Comparison of ENCODE assay signal across 18 cellular contexts in genomic region chr13:46389457-46389856, GRCh38. TPM values are rescaled to one million over a fixed set of nuclear protein-coding genes. Genes with fewer than 3 reads are reported as not detected.
DNase-seq lines count a peak whose midpoint lies in the region; ATAC-seq and TF ChIP-seq lines count a peak whose summit lies in the region.
"Had no signal": no experiment of that assay in that cellular context is flagged by ENCODE, and none has a peak within 500 bp of the region (broad histone marks: within the 10 kb centered on the region; RNA-seq: fewer than 3 reads in every experiment).

No MANE protein-coding gene starts in this region.

- WGBS in stomach, 5 donors, result 64 to 80% (median 71%) methylated on average over 5 of the region's 5 CpGs

- peaks cover 38% of the 10 kb centered on the region for H3K4me1 Mint-ChIP-seq in memory B cell

- peak overlapping the region; percentile 59 for H3K4me3 Mint-ChIP-seq in memory B cell
- H3K4me3 Mint-ChIP-seq: activated naive CD4-positive, alpha-beta T cell treated with anti-CD3 and anti-CD28 coated beads, Interleukin-2, amount 50 U/mL, for 24 hours; WTC11 had no signal

- peaks cover 8% of the 10 kb centered on the region for H3K36me3 Mint-ChIP-seq in memory B cell
- H3K36me3 Mint-ChIP-seq: activated naive CD4-positive, alpha-beta T cell treated with anti-CD3 and anti-CD28 coated beads, Interleukin-2, amount 50 U/mL, for 24 hours; WTC11 had no signal

- H3K27ac ChIP-seq in SK-N-MC (peak overlapping the region; percentile 92), stomach (peak overlapping the region in 4 of 5 donors; percentile 4 to 58 (median 28))
- H3K27ac ChIP-seq: C4-2B, cardiac muscle cell, GM23248, psoas muscle had no signal

- no peaks in the 10 kb centered on the region for H3K27me3 Mint-ChIP-seq in memory B cell

- no peaks in the 10 kb centered on the region for H3K9me3 Mint-ChIP-seq in memory B cell
- H3K9me3 Mint-ChIP-seq: activated naive CD4-positive, alpha-beta T cell treated with anti-CD3 and anti-CD28 coated beads, Interleukin-2, amount 50 U/mL, for 24 hours; WTC11 had no signal

- TF ChIP-seq EP300 in stomach (IDR thresholded peaks at IDR 0.05), result no peak

- H3K9me3 ChIP-seq in SK-N-MC (ENCODE audit: low read depth, low read length) (no peaks in the 10 kb centered on the region), stomach (no peaks in the 10 kb centered on the region)
- H3K9me3 ChIP-seq: psoas muscle, thyroid gland had no signal

- intact Hi-C loops in stomach (cut with DNase I; ENCODE audit: low total_unique reads), result no loop called here

- peak overlapping the region; percentile 87 for H3K27ac Mint-ChIP-seq in memory B cell
- H3K27ac Mint-ChIP-seq: WTC11 had no signal

- in situ Hi-C loops in KBM-7 (cut with MboI; ENCODE audit: low pct_unique_long_range_greater_than_20kb, low sequenced_read_pairs), result no loop called here

- ATAC-seq in memory B cell (ENCODE audit: low read depth), result no peak
- ATAC-seq in GM18519 (IDR thresholded peaks at IDR 0.05; ENCODE audit: low FRiP score, unreplicated experiment), result no peak
- ATAC-seq: WTC11 had no signal

- peak overlapping the region; percentile 5 for H3K4me3 ChIP-seq in GM12875 (ENCODE audit: low read depth, low read length)
- peak overlapping the region; percentile 90 for H3K4me3 ChIP-seq in SK-N-MC
- H3K4me3 ChIP-seq in stomach, result no peak overlapping the region
- H3K4me3 ChIP-seq: cardiac muscle cell, GM23248, psoas muscle, thyroid gland had no signal

- H3K9ac ChIP-seq in SK-N-MC (ENCODE audit: insufficient read length), result peak overlapping the region; percentile 64
- H3K9ac ChIP-seq: GM23248 had no signal

- H3K36me3 ChIP-seq in SK-N-MC (ENCODE audit: insufficient read depth, low read length) (peaks cover 15% of the 10 kb centered on the region; the same call in 1 of the 2 replicates), stomach (no peaks in the 10 kb centered on the region)
- H3K36me3 ChIP-seq: cardiac muscle cell, thyroid gland had no signal

- peaks cover 6 to 47% (median 25%) of the 10 kb centered on the region in 3 donors for H3K27me3 ChIP-seq in stomach
- H3K27me3 ChIP-seq: thyroid gland had no signal

- DNase-seq in SK-N-MC (ENCODE audit: low read depth, low spot score), result no peak
- DNase-seq in memory B cell (ENCODE audit: low spot score in 2 of 2), result no peak
- no peak for DNase-seq in stomach
- no peak for DNase-seq in KBM-7
- DNase-seq in NCI-H128 (lab: John Stamatoyannopoulos, UW; ENCODE audit: unreplicated experiment), result no peak
- DNase-seq in nucleus accumbens (lab: John Stamatoyannopoulos, UW), result no peak
- DNase-seq: EL, GM23248, IMR-90, NCI-H1436 treated with DMSO at 0.1 percent for 48 hours had no signal

- peaks cover 0 to 33% (median 12%) of the 10 kb centered on the region in 4 donors for H3K4me1 ChIP-seq in stomach
- H3K4me1 ChIP-seq: psoas muscle had no signal

- no peak for TF ChIP-seq POLR2A in stomach (IDR thresholded peaks at IDR 0.05)

- TF ChIP-seq CTCF in GM12875 (IDR thresholded peaks at IDR 0.05; ENCODE audit: borderline replicate concordance, insufficient read depth, low read depth, low read length), result no peak
- TF ChIP-seq CTCF in stomach (IDR thresholded peaks at IDR 0.05), result no peak

RNA-seq across cellular contexts. Expression of gene RUBCNL, which starts 2.4 kb away (rescaled TPM):
- 1 to 10 TPM in 3 of 5 donors, not detected in 2; 4.6 to 7.7 (median 5.0) TPM for total RNA-seq in stomach
- under 1 TPM; 0.46 to 0.70 (median 0.56) TPM for polyA plus RNA-seq in stomach
- total RNA-seq: IMR-90 had no signal

Comparison
In these comparisons a context has a peak if more than half of its experiments do, and no peak if none do; other contexts are left out.
1. H3K4me3 ChIP-seq: peak in GM12875 (single experiment) and SK-N-MC (single experiment); none in stomach (0 of 4).